Comparison of ENCODE assay signal across 8 cellular contexts in the genomic region with DNA sequence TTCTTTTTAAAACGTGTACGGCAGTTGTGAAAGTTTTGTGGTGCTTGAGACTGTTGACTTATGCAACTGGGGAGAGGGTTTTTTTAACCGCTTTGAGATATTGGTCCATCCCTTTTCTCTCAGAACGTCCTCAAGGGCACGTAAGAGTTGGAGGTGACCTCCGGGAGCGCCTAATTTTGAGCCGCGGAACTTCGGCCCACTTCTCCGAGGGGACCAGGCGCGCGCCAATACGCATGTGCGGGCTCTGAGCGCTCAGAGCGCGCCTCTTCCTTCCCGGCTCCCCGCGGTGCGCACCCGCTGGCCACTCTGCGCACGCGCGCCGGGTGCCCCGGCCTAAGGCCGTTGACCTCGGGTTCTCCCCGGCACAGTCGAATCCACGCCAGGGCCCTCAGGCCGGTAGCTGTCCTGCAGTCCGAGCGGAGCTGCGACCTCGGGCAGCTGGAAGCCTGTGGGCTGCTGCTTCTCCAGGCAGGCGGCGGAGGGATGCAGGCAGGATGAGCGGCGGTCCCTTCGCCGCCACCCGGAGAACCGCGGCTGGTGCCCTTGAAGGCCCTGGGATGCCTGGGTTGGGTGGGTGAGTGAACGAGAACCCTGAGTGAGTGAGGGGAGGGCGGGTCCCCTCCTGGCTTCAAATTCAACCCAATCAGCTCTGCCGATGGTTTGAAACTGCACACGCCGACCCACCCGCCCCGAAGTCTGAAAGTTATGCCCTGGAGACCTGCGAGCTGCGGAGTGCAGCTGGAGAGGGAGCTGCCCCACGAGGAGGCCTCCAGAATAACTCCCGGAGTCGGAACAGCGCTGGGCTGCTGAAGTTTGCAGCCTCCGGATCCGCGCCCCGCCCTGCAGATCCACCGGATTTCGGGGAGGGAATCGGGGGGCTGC.
A peak's percentile ranks its signal among the peaks of the same experiment; 100 is the strongest.
DNase-seq lines count a peak whose midpoint lies in the region; ATAC-seq and TF ChIP-seq lines count a peak whose summit lies in the region.
"Had no signal": no experiment of that assay in that cellular context is flagged by ENCODE, and none has a peak within 500 bp of the region (broad histone marks: within the 10 kb centered on the region; RNA-seq: fewer than 3 reads in every experiment).

No MANE protein-coding gene starts in this region.

- H3K4me1 ChIP-seq in neutrophil (ENCODE audit: control insufficient read depth in 1 of 2, insufficient read depth in 1 of 2, low read depth in 1 of 2, low read length in 1 of 2): peaks cover 22 to 32% of the 10 kb centered on the region in 2 experiments

- H3K9me3 ChIP-seq in neutrophil: no peaks in the 10 kb centered on the region

- ATAC-seq in GM18907 (IDR thresholded peaks at IDR 0.05; ENCODE audit: unreplicated experiment): peak; percentile 78
- peak; percentile 78 for ATAC-seq in HG03432 (IDR thresholded peaks at IDR 0.05; ENCODE audit: unreplicated experiment)
- ATAC-seq in HG02678 (IDR thresholded peaks at IDR 0.05; ENCODE audit: unreplicated experiment): no peak

- DNase-seq in ecto neural progenitor cell (ENCODE audit: low spot score) (peak; percentile 86), NCI-H2107 (lab: John Stamatoyannopoulos, UW) (no peak)
- DNase-seq in activated effector memory CD4-positive, alpha-beta T cell treated with anti-CD3 and anti-CD28 coated beads, Interleukin-2, amount 50 U/mL, for 16 hours: no peak
- DNase-seq: stimulated activated naive CD4-positive, alpha-beta T cell treated with Interleukin-2 at 50 U/mL for 16 hours had no signal

- no peaks in the 10 kb centered on the region for H3K36me3 ChIP-seq in neutrophil

- no peak overlapping the region for H3K27ac ChIP-seq in neutrophil

- H3K27me3 ChIP-seq in neutrophil: peaks cover 100% of the 10 kb centered on the region

- TF ChIP-seq CTCF in neutrophil (IDR thresholded peaks at IDR 0.05): no peak

- H3K4me3 ChIP-seq in neutrophil (ENCODE audit: low read depth in 1 of 2, low read length in 1 of 2): peak overlapping the region; percentile 12 to 47
